ENCODE assay signal across 11 cellular contexts in genomic region chr11:125802387-125802786, GRCh38. TPM values are rescaled to one million over a fixed set of nuclear protein-coding genes. Genes with fewer than 3 reads are reported as not detected.
"Had no signal": no experiment of that assay in that cellular context is flagged by ENCODE, and none has a peak within 500 bp of the region (broad histone marks: within the 10 kb centered on the region; RNA-seq: fewer than 3 reads in every experiment).

No MANE protein-coding gene starts in this region.

- H3K4me2 ChIP-seq: GM23338, KMS-11 had no signal

- H3K9ac ChIP-seq: KMS-11 had no signal

- H2AFZ ChIP-seq: GM23338 had no signal

- H3K27ac ChIP-seq: HL-60, KMS-11 had no signal

- DNase-seq: H9, HCEC 1CT, HFFc6, IMR-90, Karpas-422, KBM-7 had no signal

- ATAC-seq: GM23338 had no signal

- H3K4me3 ChIP-seq: GM23338 had no signal

RNA-seq across cellular contexts. Expression of gene PATE3, which starts 14.5 kb away (rescaled TPM):
- total RNA-seq: GM23338, H1, H9, HFFc6, HT1080, IMR-90 had no signal
- polyA plus RNA-seq: GM23338, H1, IMR-90 had no signal

RNA-seq across cellular contexts. Expression of gene PATE2, which starts 23.8 kb away (rescaled TPM):
- total RNA-seq: GM23338, H1, HT1080, IMR-90 had no signal
- polyA plus RNA-seq: IMR-90 had no signal

RNA-seq across cellular contexts. Expression of gene PATE4, which starts 30.7 kb away (rescaled TPM):
- total RNA-seq: GM23338, H1, H9, HFFc6, HT1080, IMR-90 had no signal
- polyA plus RNA-seq: GM23338, H1, IMR-90 had no signal

RNA-seq across cellular contexts. Expression of gene PATE1, which starts 56.3 kb away (rescaled TPM):
- total RNA-seq: GM23338, H1, H9, HFFc6, HT1080, IMR-90 had no signal
- polyA plus RNA-seq: GM23338, H1, IMR-90 had no signal
